11 cellular contexts compared by ENCODE assay signal in the genomic region with DNA sequence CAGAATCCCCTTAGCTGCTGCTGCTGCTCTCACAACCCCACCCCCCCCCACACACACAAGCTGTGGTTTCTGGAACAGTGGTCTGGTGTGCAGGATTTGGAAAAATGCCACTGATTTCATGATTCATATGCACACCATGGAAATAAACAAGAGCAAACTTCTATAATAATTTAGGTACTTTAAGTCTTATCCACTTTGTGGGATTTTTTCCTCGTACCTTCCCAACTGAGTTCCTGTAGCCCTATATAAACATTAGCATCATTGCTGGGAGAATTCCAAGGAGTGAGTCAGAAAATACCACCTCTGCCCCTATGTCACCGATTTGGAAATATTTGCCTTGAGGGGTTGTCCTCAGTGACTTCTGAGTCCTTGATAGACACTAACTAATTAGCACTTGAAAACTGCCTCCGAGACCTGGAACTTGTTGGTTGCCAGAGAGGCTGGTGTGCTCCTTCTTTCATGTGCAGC.
DNase-seq lines count a peak whose midpoint lies in the region; ATAC-seq and TF ChIP-seq lines count a peak whose summit lies in the region.
"Had no signal": no experiment of that assay in that cellular context is flagged by ENCODE, and none has a peak within 500 bp of the region (broad histone marks: within the 10 kb centered on the region; RNA-seq: fewer than 3 reads in every experiment).

No MANE protein-coding gene starts in this region.

- no peaks in the 10 kb centered on the region for H3K79me2 ChIP-seq in smooth muscle cell (ENCODE audit: low read depth)

- H3K9me3 ChIP-seq in RWPE2 (ENCODE audit: severe bottlenecking) (no peaks in the 10 kb centered on the region), smooth muscle cell (replicated peaks; ENCODE audit: low read depth) (no peaks in the 10 kb centered on the region), sigmoid colon (no peaks in the 10 kb centered on the region)
- H3K9me3 ChIP-seq: thyroid gland had no signal

- no peak for TF ChIP-seq EP300 in sigmoid colon (IDR thresholded peaks at IDR 0.05)

- ATAC-seq in RWPE2 (ENCODE audit: low read depth) (peak; percentile 93), GM18498 (IDR thresholded peaks at IDR 0.05; ENCODE audit: unreplicated experiment) (no peak)
- ATAC-seq: esophagus mucosa had no signal

- H3K9ac ChIP-seq in smooth muscle cell (ENCODE audit: low read depth) = no peak overlapping the region

- DNase-seq in NCI-H1105 treated with DMSO at 0.1 percent for 48 hours (lab: John Stamatoyannopoulos, UW) (peak; percentile 25), NCI-H1105 (lab: John Stamatoyannopoulos, UW) (no peak), RWPE2 (ENCODE audit: low spot score) (no peak), fibroblast of the aortic adventitia (ENCODE audit: low read depth) (peak; percentile 80), smooth muscle cell (lab: John Stamatoyannopoulos, UW; ENCODE audit: unreplicated experiment) (no peak), middle frontal gyrus (ENCODE audit: extremely low spot score, low spot score) (no peak), sigmoid colon (no peak)
- DNase-seq: activated naive CD4-positive, alpha-beta T cell treated with anti-CD3 and anti-CD28 coated beads, Interleukin-2, amount 10 ng/mL, durations not matched to agents 7 days and 5 days; thyroid gland had no signal

- no peaks in the 10 kb centered on the region for H3F3A ChIP-seq in smooth muscle cell (ENCODE audit: low read depth)

- H3K36me3 ChIP-seq in RWPE2 (ENCODE audit: low read depth) = no peaks in the 10 kb centered on the region
- H3K36me3 ChIP-seq in smooth muscle cell (ENCODE audit: low read depth) = no peaks in the 10 kb centered on the region
- H3K36me3 ChIP-seq in sigmoid colon = no peaks in the 10 kb centered on the region
- H3K36me3 ChIP-seq: thyroid gland had no signal

- H3K4me3 ChIP-seq in RWPE2 (ENCODE audit: severe bottlenecking) (no peak overlapping the region), fibroblast of the aortic adventitia (ENCODE audit: low read depth, low read length) (no peak overlapping the region), smooth muscle cell (no peak overlapping the region), sigmoid colon (peak overlapping the region in 1 of 4 donors; percentile 16)
- H3K4me3 ChIP-seq: thyroid gland had no signal

- H3K4me1 ChIP-seq in RWPE2 (ENCODE audit: insufficient read depth, poor library complexity, severe bottlenecking) (peaks cover 21% of the 10 kb centered on the region), smooth muscle cell (ENCODE audit: low read depth) (peaks cover 11% of the 10 kb centered on the region), sigmoid colon (peaks cover 0 to 17% (median 14%) of the 10 kb centered on the region in 4 donors)

- H2AFZ ChIP-seq in smooth muscle cell (ENCODE audit: low read depth) = no peak overlapping the region

- TF ChIP-seq CTCF in RWPE2 (IDR thresholded peaks at IDR 0.05; ENCODE audit: poor library complexity, severe bottlenecking) (no peak), fibroblast of the aortic adventitia (IDR thresholded peaks at IDR 0.05; ENCODE audit: insufficient read depth, low read length) (no peak), smooth muscle cell (IDR thresholded peaks at IDR 0.05; ENCODE audit: borderline replicate concordance, insufficient read depth, poor library complexity, severe bottlenecking) (no peak), sigmoid colon (IDR thresholded peaks at IDR 0.05) (no peak)

- H3K27ac ChIP-seq in RWPE2 (ENCODE audit: poor library complexity, severe bottlenecking) (peak overlapping the region; percentile 18), smooth muscle cell (ENCODE audit: low read depth) (peak overlapping the region; percentile 17), sigmoid colon (no peak overlapping the region)
- H3K27ac ChIP-seq: thyroid gland had no signal

- intact Hi-C loops in sigmoid colon (cut with DNase I) = no loop called here

- WGBS in smooth muscle cell (ENCODE audit: low lambda C conversion rate) = 4% methylated on average over 3 of the region's 3 CpGs
- WGBS in sigmoid colon, 2 donors = 61 to 64% methylated on average over 3 of the region's 3 CpGs

- peak overlapping the region; percentile 65 for H3K4me2 ChIP-seq in smooth muscle cell

- H4K20me1 ChIP-seq in smooth muscle cell (ENCODE audit: low read depth) = no peaks in the 10 kb centered on the region

- H3K27me3 ChIP-seq in RWPE2 (ENCODE audit: insufficient read depth, poor library complexity, severe bottlenecking) (no peaks in the 10 kb centered on the region), smooth muscle cell (ENCODE audit: low read depth) (no peaks in the 10 kb centered on the region), sigmoid colon (no peaks in the 10 kb centered on the region)
- H3K27me3 ChIP-seq: thyroid gland had no signal

- TF ChIP-seq POLR2A in sigmoid colon (IDR thresholded peaks at IDR 0.05) = no peak

Comparison
In these comparisons a context has a peak if more than half of its experiments do, and no peak if none do; other contexts are left out.
1. DNase-seq: peak in NCI-H1105 treated with DMSO at 0.1 percent for 48 hours (single experiment) and fibroblast of the aortic adventitia (single experiment); none in NCI-H1105 (single experiment), RWPE2 (single experiment), smooth muscle cell (single experiment), middle frontal gyrus (single experiment) and sigmoid colon (single experiment).
2. H3K27ac ChIP-seq: peak in RWPE2 (single experiment) and smooth muscle cell (single experiment); none in sigmoid colon (0 of 4).